21 cellular contexts compared by ENCODE assay signal in the genomic region with DNA sequence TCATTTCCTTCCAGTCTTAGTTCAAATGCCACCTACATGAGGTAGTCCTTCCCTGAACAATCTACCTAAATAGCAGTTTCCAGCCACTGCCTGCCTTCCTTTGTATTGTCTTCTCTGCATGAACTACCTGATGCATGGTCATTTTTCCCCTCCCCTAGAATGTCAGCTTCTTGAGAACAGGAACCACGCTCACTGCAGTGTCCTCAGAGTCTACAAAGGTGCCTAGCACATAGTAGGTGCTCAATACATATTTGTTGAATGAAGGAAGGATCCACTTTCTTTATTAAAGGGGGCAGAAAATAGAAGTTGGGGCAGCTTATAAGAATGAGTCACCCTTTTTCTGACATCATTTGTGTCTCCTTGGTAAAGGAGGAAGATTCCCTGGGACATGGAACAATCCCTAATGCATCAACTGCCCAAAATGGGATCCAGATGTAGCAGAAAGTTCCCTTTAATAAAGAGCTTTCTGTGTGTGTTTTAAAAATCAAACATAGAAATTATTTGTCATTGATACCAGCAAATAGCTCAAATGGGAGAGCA. TPM values are rescaled to one million over a fixed set of nuclear protein-coding genes. Genes with fewer than 3 reads are reported as not detected.
DNase-seq lines count a peak whose midpoint lies in the region; ATAC-seq, FAIRE-seq and TF ChIP-seq lines count a peak whose summit lies in the region.
"Had no signal": no experiment of that assay in that cellular context is flagged by ENCODE, and none has a peak within 500 bp of the region (broad histone marks: within the 10 kb centered on the region; RNA-seq: fewer than 3 reads in every experiment).

No MANE protein-coding gene starts in this region.

- TF ChIP-seq POLR2A in endothelial cell of umbilical vein (IDR thresholded peaks at IDR 0.05; ENCODE audit: low read depth, low read length) (no peak), stomach (IDR thresholded peaks at IDR 0.05) (no peak)

- CTCF ChIA-PET in HEK293 (lab: Yijun Ruan, JAX): interaction anchor here (1.1 to 1.4 kb wide), 2 partner anchors 9 to 66 kb away, joined by 4 read pairs; no protein-coding TSS in a partner anchor
- CTCF ChIA-PET in endothelial cell of umbilical vein (lab: Charles Lee): interaction anchor here (0.9 to 2.9 kb wide), 4 partner anchors 37 to 382 kb away, joined by 3 to 14 read pairs (median 3); no protein-coding TSS in a partner anchor

- POLR2A ChIA-PET in HEK293 (lab: Yijun Ruan, JAX) (no interaction called here), endothelial cell of umbilical vein (lab: Charles Lee) (no interaction called here)

- H3K9me3 ChIP-seq in HEK293 (ENCODE audit: control insufficient read depth, insufficient read depth, low read depth, low read length): no peaks in the 10 kb centered on the region
- no peaks in the 10 kb centered on the region for H3K9me3 ChIP-seq in endothelial cell of umbilical vein (replicated peaks; ENCODE audit: control insufficient read depth, insufficient read depth, low read length)
- no peaks in the 10 kb centered on the region for H3K9me3 ChIP-seq in stomach

- no TSS peak for BruUV-seq in endothelial cell of umbilical vein (replicated peaks; lab: Mats Ljungman, UMichigan)

- ATAC-seq in GM19328 (IDR thresholded peaks at IDR 0.05; ENCODE audit: unreplicated experiment): no peak
- ATAC-seq: Panc1, T-cell had no signal

- H3K4me2 ChIP-seq in endothelial cell of umbilical vein (ENCODE audit: insufficient read depth, low read length): no peak overlapping the region

- intact Hi-C loops in endothelial cell of umbilical vein (cut with micrococcal nuclease): no loop called here
- intact Hi-C loops in stomach (cut with DNase I; ENCODE audit: low total_unique reads): no loop called here

- WGBS in stomach, 5 donors: 70 to 94% (median 81%) methylated on average over 1 of the region's 1 CpG

- H3K4me1 ChIP-seq in HEK293 (ENCODE audit: control insufficient read depth, insufficient read depth, low read length) (no peaks in the 10 kb centered on the region; the same call in 1 of the 2 replicates), endothelial cell of umbilical vein (ENCODE audit: control insufficient read depth, extremely low read depth, insufficient read depth, low read length) (peaks cover 5% of the 10 kb centered on the region), stomach (peaks cover 5 to 9% (median 7%) of the 10 kb centered on the region in 4 donors)

- TF ChIP-seq CTCF in HEK293 (tag by site-specific recombination; IDR thresholded peaks at IDR 0.05) (no peak), endothelial cell of umbilical vein (IDR thresholded peaks at IDR 0.05; ENCODE audit: extremely low read depth in 1 of 2, insufficient read depth in 1 of 2, low read depth in 1 of 2, low read length in 2 of 2) (no peak), foreskin fibroblast (IDR thresholded peaks at IDR 0.05; ENCODE audit: low read depth, low read length) (no peak), GM10266 (IDR thresholded peaks at IDR 0.05; ENCODE audit: control insufficient read depth, insufficient read depth, low read depth, missing control alignments) (no peak), stomach (IDR thresholded peaks at IDR 0.05) (no peak)

- DNase-seq in AG20443 (ENCODE audit: low spot score) (peak; percentile 48), endothelial cell of umbilical vein (ENCODE audit: low read depth, low spot score) (no peak), foreskin fibroblast (peak; percentile 45 to 80), GM10266 (ENCODE audit: extremely low spot score) (no peak), stomach (no peak)
- no peak for DNase-seq in stimulated activated CD4-positive, alpha-beta T cell treated with anti-CD3 and anti-CD28 coated beads, Interleukin-2, amount 100 ng/mL, for 24 hours
- DNase-seq: ACHN, KG1, NCI-H1092, NCI-H1436 treated with DMSO at 0.1 percent for 48 hours, NCI-H1930, NCI-H2227 treated with DMSO at 0.1 percent for 48 hours, NCI-H510A, NCI-H774, T-cell had no signal

- H3K9me1 ChIP-seq in endothelial cell of umbilical vein (replicated peaks; ENCODE audit: control insufficient read depth, extremely low read depth, insufficient read depth, low read length): no peaks in the 10 kb centered on the region

- no peak overlapping the region for H3K27ac ChIP-seq in HEK293 (ENCODE audit: extremely low read depth, low read depth, low read length)
- no peak overlapping the region for H3K27ac ChIP-seq in endothelial cell of umbilical vein (ENCODE audit: insufficient read depth, low read depth, low read length)
- no peak overlapping the region for H3K27ac ChIP-seq in stomach
- H3K27ac ChIP-seq: C4-2B had no signal

- no peak for TF ChIP-seq EP300 in stomach (IDR thresholded peaks at IDR 0.05)

- H3K9ac ChIP-seq in endothelial cell of umbilical vein (replicated peaks; ENCODE audit: extremely low read depth, insufficient read depth, low read length): no peak overlapping the region

- no peaks in the 10 kb centered on the region for H3K79me2 ChIP-seq in endothelial cell of umbilical vein (ENCODE audit: control insufficient read depth, insufficient read depth, low read length)

- dilution Hi-C loops in endothelial cell of umbilical vein (cut with MboI; ENCODE audit: extremely low pct_ligation_motif_present, low sequenced_read_pairs): no loop called here

- H3K4me3 ChIP-seq in HEK293 (ENCODE audit: low read depth, low read length) (no peak overlapping the region), endothelial cell of umbilical vein (replicated peaks in 1 of 3; ENCODE audit: insufficient read depth in 1 of 3, low read depth in 1 of 3, low read length in 3 of 3) (no peak overlapping the region), foreskin fibroblast (ENCODE audit: low read depth in 1 of 2, low read length in 2 of 2) (no peak overlapping the region), stomach (no peak overlapping the region)

- H3K27me3 ChIP-seq in endothelial cell of umbilical vein (ENCODE audit: control insufficient read depth in 2 of 2, insufficient read depth in 2 of 2, low read length in 2 of 2) (peaks cover 2 to 3% of the 10 kb centered on the region in 2 experiments), stomach (no peaks in the 10 kb centered on the region)

- H4K20me1 ChIP-seq in endothelial cell of umbilical vein (replicated peaks; ENCODE audit: control insufficient read depth, extremely low read depth, insufficient read depth, low read length): no peaks in the 10 kb centered on the region

- no peak for FAIRE-seq in endothelial cell of umbilical vein (lab: Jason Lieb, UNC)
- FAIRE-seq: GM19239 had no signal

- H3K36me3 ChIP-seq in HEK293 (ENCODE audit: control insufficient read depth in 2 of 2, insufficient read depth in 1 of 2, low read length in 2 of 2): no peaks in the 10 kb centered on the region
- H3K36me3 ChIP-seq in endothelial cell of umbilical vein (ENCODE audit: control insufficient read depth in 2 of 2, extremely low read depth in 1 of 2, insufficient read depth in 2 of 2, low read length in 2 of 2): no peaks in the 10 kb centered on the region
- no peaks in the 10 kb centered on the region for H3K36me3 ChIP-seq in stomach

- H2AFZ ChIP-seq in endothelial cell of umbilical vein (ENCODE audit: low read depth, low read length): no peak overlapping the region

TF ChIP-seq in HEK293, 187 proteins besides CTCF, POLR2A, EP300 and RAD21 (continues in another document):
- no peak for TF ChIP-seq BCL11B (tag by site-specific recombination; IDR thresholded peaks at IDR 0.05; ENCODE audit: low read depth)
- no peak for TF ChIP-seq ZNF132 (tag by site-specific recombination; IDR thresholded peaks at IDR 0.05; ENCODE audit: borderline replicate concordance)

TF ChIP-seq in endothelial cell of umbilical vein, 7 proteins besides CTCF, POLR2A, EP300 and RAD21 (continues in another document):
- TF ChIP-seq POLR2AphosphoS5 (IDR thresholded peaks at IDR 0.05; ENCODE audit: insufficient read depth, low read depth, low read length) (no peak), FOS (IDR thresholded peaks at IDR 0.05; ENCODE audit: borderline replicate concordance, insufficient read depth, low read length) (no peak), MYC (IDR thresholded peaks at IDR 0.05; ENCODE audit: low read depth, low read length) (no peak), GATA2 (IDR thresholded peaks at IDR 0.05; ENCODE audit: insufficient read depth, insufficient read length, low read depth, low read length) (no peak)

RNA-seq across cellular contexts. Expression of gene CYLD, which starts 4.4 kb away (rescaled TPM):
- total RNA-seq in endothelial cell of umbilical vein (21.5 and 22.2 TPM in 2 replicates), stomach (10 to 100 TPM; 12.5 to 82.1 (median 19.6) TPM)
- polyA plus RNA-seq in endothelial cell of umbilical vein (7.2 and 7.4 TPM in 2 replicates), stomach (10 to 100 TPM in 2 of 3 donors, 1 to 10 TPM in 1; 7.0 to 11.2 (median 11.0) TPM)
- 7.5 and 9.1 TPM in 2 replicates for polyA plus RNA-seq in endothelial cell of umbilical vein (2011; cell fraction: cytosol; rRNA removed)
- polyA plus RNA-seq in endothelial cell of umbilical vein (2011; cell fraction: nucleus; rRNA removed): 18.0 and 19.5 TPM in 2 replicates
- polyA plus RNA-seq in endothelial cell of umbilical vein (2012): 17.9 and 19.8 TPM in 2 replicates
- polyA minus RNA-seq in endothelial cell of umbilical vein: 23.4 and 25.1 TPM in 2 replicates
- polyA minus RNA-seq in endothelial cell of umbilical vein (2011; cell fraction: cytosol; rRNA and poly(A)+ RNA removed): 11.9 TPM
- polyA minus RNA-seq in endothelial cell of umbilical vein (2011; cell fraction: nucleus; rRNA and poly(A)+ RNA removed): 32.1 and 44.6 TPM in 2 replicates

RNA-seq across cellular contexts. Expression of gene NOD2, which starts 44.1 kb away (rescaled TPM):
- total RNA-seq in endothelial cell of umbilical vein (0.58 TPM in 1 of 2 replicates, not detected in the other), stomach (1 to 10 TPM in 4 of 5 donors, not detected in 1; 1.8 to 6.2 (median 3.5) TPM)
- polyA plus RNA-seq in endothelial cell of umbilical vein (0.03 and 0.07 TPM in 2 replicates), stomach (1 to 10 TPM in 1 of 3 donors, under 1 TPM in 2; 0.56 to 3.7 (median 0.61) TPM)
- polyA plus RNA-seq in endothelial cell of umbilical vein (2011; cell fraction: cytosol; rRNA removed): 0.01 and 0.04 TPM in 2 replicates
- 0.04 and 0.11 TPM in 2 replicates for polyA plus RNA-seq in endothelial cell of umbilical vein (2011; cell fraction: nucleus; rRNA removed)
- 0.03 and 0.12 TPM in 2 replicates for polyA plus RNA-seq in endothelial cell of umbilical vein (2012)
- polyA minus RNA-seq in endothelial cell of umbilical vein: not detected in 2 replicates
- not detected for polyA minus RNA-seq in endothelial cell of umbilical vein (2011; cell fraction: cytosol; rRNA and poly(A)+ RNA removed)
- polyA minus RNA-seq in endothelial cell of umbilical vein (2011; cell fraction: nucleus; rRNA and poly(A)+ RNA removed): 0.19 TPM in 1 of 2 replicates, not detected in the other
- total RNA-seq: H4 had no signal

RNA-seq across cellular contexts. Expression of gene SNX20, which starts 56.4 kb away (rescaled TPM):
- total RNA-seq in endothelial cell of umbilical vein (not detected in 2 replicates), stomach (1 to 10 TPM in 2 of 5 donors, under 1 TPM in 2, not detected in 1; 0.29 to 7.4 (median 1.0) TPM)
- polyA plus RNA-seq in endothelial cell of umbilical vein (not detected in 2 replicates), stomach (1 to 10 TPM; 1.0 to 1.4 (median 1.1) TPM)
- polyA plus RNA-seq in endothelial cell of umbilical vein (2011; cell fraction: cytosol; rRNA removed): not detected in 2 replicates
- polyA plus RNA-seq in endothelial cell of umbilical vein (2011; cell fraction: nucleus; rRNA removed): not detected in 2 replicates
- polyA plus RNA-seq in endothelial cell of umbilical vein (2012): not detected in 2 replicates
- polyA minus RNA-seq in endothelial cell of umbilical vein: not detected in 2 replicates
- not detected for polyA minus RNA-seq in endothelial cell of umbilical vein (2011; cell fraction: cytosol; rRNA and poly(A)+ RNA removed)
- not detected in 2 replicates for polyA minus RNA-seq in endothelial cell of umbilical vein (2011; cell fraction: nucleus; rRNA and poly(A)+ RNA removed)
- total RNA-seq: H4 had no signal

Comparison
In these comparisons a context has a peak if more than half of its experiments do, and no peak if none do; other contexts are left out.
1. DNase-seq: peak in AG20443 (single experiment) and foreskin fibroblast (2 of 2); none in endothelial cell of umbilical vein (single experiment), GM10266 (single experiment), stomach (single experiment) and stimulated activated CD4-positive, alpha-beta T cell treated with anti-CD3 and anti-CD28 coated beads, Interleukin-2, amount 100 ng/mL, for 24 hours (0 of 2).